ENCODE assay signal across 28 cellular contexts in the genomic region with DNA sequence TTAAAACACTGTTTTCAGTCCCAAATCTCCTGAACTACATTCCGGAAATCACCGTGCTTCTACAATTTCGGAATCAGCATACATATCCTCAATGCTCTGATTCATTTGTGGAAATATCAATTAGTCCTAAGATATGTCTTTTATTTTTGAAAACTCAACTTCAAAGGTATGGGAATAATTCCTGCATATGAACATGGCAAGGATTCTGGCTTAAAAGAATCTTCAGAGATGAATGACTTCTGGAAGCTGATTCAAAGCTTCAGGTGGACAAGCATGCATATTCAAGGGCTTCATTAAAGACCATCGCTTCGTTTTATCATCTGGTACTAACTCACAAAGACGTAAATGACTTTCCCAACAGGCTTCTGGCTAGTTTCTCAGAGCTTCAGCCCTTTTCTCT.
"Had no signal": no experiment of that assay in that cellular context is flagged by ENCODE, and none has a peak within 500 bp of the region (broad histone marks: within the 10 kb centered on the region; RNA-seq: fewer than 3 reads in every experiment).

No MANE protein-coding gene starts in this region.

- H3K9me3 ChIP-seq: colonic mucosa, esophagus squamous epithelium, gastrocnemius medialis had no signal

- DNase-seq: colonic mucosa; cortex of kidney; dermis blood vessel endothelial cell; dorsolateral prefrontal cortex; effector CD4-positive, alpha-beta T cell; effector CD8-positive, alpha-beta T cell; effector memory CD4-positive, alpha-beta T cell; effector memory CD8-positive, alpha-beta T cell; endodermal cell; erythroblast; esophagus squamous epithelium; foreskin fibroblast; foreskin melanocyte; gastrocnemius medialis; glutamatergic neuron; heart left ventricle; heart right ventricle had no signal

- ATAC-seq: effector memory CD8-positive, alpha-beta T cell; esophagus mucosa; gastrocnemius medialis; gastroesophageal sphincter; heart left ventricle; heart right ventricle had no signal

- H3K4me1 Mint-ChIP-seq: endodermal cell had no signal

- H3K36me3 ChIP-seq: colonic mucosa, esophagus muscularis mucosa, esophagus squamous epithelium, gastrocnemius medialis, gastroesophageal sphincter, heart left ventricle, heart right ventricle had no signal

- H3K27ac ChIP-seq: colonic mucosa, coronary artery, dorsolateral prefrontal cortex, epithelial cell of prostate, esophagus muscularis mucosa, esophagus squamous epithelium, foreskin keratinocyte, gastrocnemius medialis, gastroesophageal sphincter, heart left ventricle, heart right ventricle had no signal

- FAIRE-seq: colon, endometrium, endothelial cell of umbilical vein, frontal cortex had no signal

- H3K27ac Mint-ChIP-seq: dendritic cell treated with granulocyte-macrophage colony-stimulating factor and Interleukin-4, amounts not matched to agents 40 ng/mL and 50 ng/mL, for 4 days; effector memory CD8-positive, alpha-beta T cell; endodermal cell had no signal

- H3K4me1 ChIP-seq: colonic mucosa, esophagus muscularis mucosa, esophagus squamous epithelium, foreskin keratinocyte, gastrocnemius medialis, gastroesophageal sphincter, heart left ventricle, heart right ventricle had no signal

- H3K4me3 Mint-ChIP-seq: dendritic cell treated with granulocyte-macrophage colony-stimulating factor and Interleukin-4, amounts not matched to agents 40 ng/mL and 50 ng/mL, for 4 days; effector memory CD8-positive, alpha-beta T cell; endodermal cell had no signal

- H3K4me3 ChIP-seq: colonic mucosa, coronary artery, dorsolateral prefrontal cortex, esophagus muscularis mucosa, esophagus squamous epithelium, gastrocnemius medialis, gastroesophageal sphincter, heart left ventricle, heart right ventricle had no signal

- H3K27me3 ChIP-seq: colonic mucosa, dorsolateral prefrontal cortex, esophagus muscularis mucosa, esophagus squamous epithelium, foreskin keratinocyte, gastrocnemius medialis, gastroesophageal sphincter, heart left ventricle, heart right ventricle had no signal

- H3K27me3 Mint-ChIP-seq: dendritic cell treated with granulocyte-macrophage colony-stimulating factor and Interleukin-4, amounts not matched to agents 40 ng/mL and 50 ng/mL, for 4 days; effector memory CD8-positive, alpha-beta T cell had no signal
